ENCODE assay signal across 1 cellular context in genomic region chr1:39158330-39159086, GRCh38.
TF ChIP-seq lines count a peak whose summit lies in the region.

No MANE protein-coding gene starts in this region.

TF ChIP-seq in HepG2, 621 proteins besides CTCF, POLR2A, EP300 and RAD21 (continued from another document and continues in another):
- TF ChIP-seq ATF7 (IDR thresholded peaks at IDR 0.05), result peak; percentile 100
- peak; percentile 97 for TF ChIP-seq ATF7 (CRISPR knock-in tag; IDR thresholded peaks at IDR 0.05)
- peak; percentile 76 for TF ChIP-seq SP4 (CRISPR knock-in tag; IDR thresholded peaks at IDR 0.05)
- TF ChIP-seq ZNF709 (CRISPR knock-in tag; IDR thresholded peaks at IDR 0.05), result peak; percentile 72; the same call in 1 of the 2 replicates
- TF ChIP-seq YEATS4 (CRISPR knock-in tag; IDR thresholded peaks at IDR 0.05; ENCODE audit: borderline replicate concordance), result peak; percentile 26; the same call in 1 of the 2 replicates
- TF ChIP-seq ZNF10 (CRISPR knock-in tag; IDR thresholded peaks at IDR 0.05; ENCODE audit: borderline replicate concordance, low read depth), result no peak
- peak; percentile 11; the same call in 1 of the 2 replicates for TF ChIP-seq HMG20A (CRISPR knock-in tag; IDR thresholded peaks at IDR 0.05; ENCODE audit: borderline replicate concordance)
- TF ChIP-seq ZNF609 (CRISPR knock-in tag; IDR thresholded peaks at IDR 0.05; ENCODE audit: borderline replicate concordance), result no peak
- TF ChIP-seq ZFP90 (CRISPR knock-in tag; IDR thresholded peaks at IDR 0.05; ENCODE audit: borderline replicate concordance), result no peak
- peak; percentile 90; the same call in 1 of the 2 replicates for TF ChIP-seq TGIF2 (CRISPR knock-in tag; IDR thresholded peaks at IDR 0.05)
- TF ChIP-seq HDAC1 (CRISPR knock-in tag; IDR thresholded peaks at IDR 0.05), result peak; percentile 83
- TF ChIP-seq BHLHE40 (IDR thresholded peaks at IDR 0.05; ENCODE audit: low read length), result no peak
- TF ChIP-seq NONO (IDR thresholded peaks at IDR 0.05), result no peak
- peak; percentile 59; the same call in 1 of the 2 replicates for TF ChIP-seq NONO (CRISPR knock-in tag; conservative IDR thresholded peaks at IDR 0.05)
- no peak for TF ChIP-seq ZBTB8A (CRISPR knock-in tag; IDR thresholded peaks at IDR 0.05; ENCODE audit: borderline replicate concordance, low read depth)
- TF ChIP-seq SAP130 (CRISPR knock-in tag; IDR thresholded peaks at IDR 0.05; ENCODE audit: low read depth), result peak; percentile 94
- TF ChIP-seq AKAP8 (CRISPR knock-in tag; IDR thresholded peaks at IDR 0.05), result 0 out of 2 replicates have a peak, but pooled peaks have one; percentile 68
- TF ChIP-seq ZNF430 (CRISPR knock-in tag; IDR thresholded peaks at IDR 0.05), result 0 out of 2 replicates have a peak, but pooled peaks have one; percentile 55
- no peak for TF ChIP-seq XBP1 (CRISPR knock-in tag; IDR thresholded peaks at IDR 0.05)
- 0 out of 2 replicates have a peak, but pooled peaks have one; percentile 59 for TF ChIP-seq UBTF (CRISPR knock-in tag; IDR thresholded peaks at IDR 0.05)
- no peak for TF ChIP-seq ZNF816 (CRISPR knock-in tag; IDR thresholded peaks at IDR 0.05; ENCODE audit: borderline replicate concordance)
- TF ChIP-seq ZNF772 (CRISPR knock-in tag; IDR thresholded peaks at IDR 0.05), result peak; percentile 62; the same call in 1 of the 2 replicates
- TF ChIP-seq SNAPC2 (CRISPR knock-in tag; IDR thresholded peaks at IDR 0.05), result peak; percentile 37; the same call in 1 of the 2 replicates
- TF ChIP-seq RERE (CRISPR knock-in tag; IDR thresholded peaks at IDR 0.05; ENCODE audit: low read depth), result no peak
- TF ChIP-seq ZNF768 (CRISPR knock-in tag; IDR thresholded peaks at IDR 0.05), result no peak
- TF ChIP-seq MYC (CRISPR knock-in tag; IDR thresholded peaks at IDR 0.05; ENCODE audit: borderline replicate concordance), result peak; percentile 40; the same call in 1 of the 2 replicates
- peak; percentile 52; the same call in 1 of the 2 replicates for TF ChIP-seq ETV5 (CRISPR knock-in tag; IDR thresholded peaks at IDR 0.05; ENCODE audit: borderline replicate concordance)
- peak; percentile 96 for TF ChIP-seq MXI1 (IDR thresholded peaks at IDR 0.05; ENCODE audit: borderline replicate concordance, low read depth, low read length)
- peak; percentile 55 for TF ChIP-seq ZNF501 (CRISPR knock-in tag; IDR thresholded peaks at IDR 0.05)
- TF ChIP-seq PITX1 (CRISPR knock-in tag; IDR thresholded peaks at IDR 0.05), result peak; percentile 61; the same call in 1 of the 2 replicates
- TF ChIP-seq PPARG (CRISPR knock-in tag; conservative IDR thresholded peaks at IDR 0.05), result peak; percentile 52; the same call in 1 of the 2 replicates
- TF ChIP-seq ZNF274 (CRISPR knock-in tag; IDR thresholded peaks at IDR 0.05), result no peak
- TF ChIP-seq WIZ (CRISPR knock-in tag; IDR thresholded peaks at IDR 0.05), result peak; percentile 65; the same call in 1 of the 2 replicates
- TF ChIP-seq ZKSCAN5 (CRISPR knock-in tag; IDR thresholded peaks at IDR 0.05), result no peak
- 0 out of 2 replicates have a peak, but pooled peaks have one; percentile 7 for TF ChIP-seq ZKSCAN1 (IDR thresholded peaks at IDR 0.05; ENCODE audit: low read length)
- peak; percentile 69 for TF ChIP-seq THAP11 (CRISPR knock-in tag; IDR thresholded peaks at IDR 0.05)
- TF ChIP-seq JUN (CRISPR knock-in tag; IDR thresholded peaks at IDR 0.05), result peak; percentile 52
- TF ChIP-seq ZNF788 (CRISPR knock-in tag; IDR thresholded peaks at IDR 0.05; ENCODE audit: borderline replicate concordance), result peak; percentile 64; the same call in 1 of the 2 replicates
- peak; percentile 37 for TF ChIP-seq ISL2 (CRISPR knock-in tag; IDR thresholded peaks at IDR 0.05)
- no peak for TF ChIP-seq MATR3 (CRISPR knock-in tag; IDR thresholded peaks at IDR 0.05)
- peak; percentile 77 for TF ChIP-seq POLR2AphosphoS5 (IDR thresholded peaks at IDR 0.05; ENCODE audit: low read depth, low read length)
- no peak for TF ChIP-seq ZNF577 (CRISPR knock-in tag; IDR thresholded peaks at IDR 0.05; ENCODE audit: borderline replicate concordance, low read depth)
- 0 out of 2 replicates have a peak, but pooled peaks have one; percentile 47 for TF ChIP-seq MEIS2 (CRISPR knock-in tag; IDR thresholded peaks at IDR 0.05)
- TF ChIP-seq REPIN1 (CRISPR knock-in tag; IDR thresholded peaks at IDR 0.05; ENCODE audit: borderline replicate concordance, low read depth), result 0 out of 2 replicates have a peak, but pooled peaks have one; percentile 29
- peak; percentile 59; the same call in 1 of the 2 replicates for TF ChIP-seq PBX2 (CRISPR knock-in tag; IDR thresholded peaks at IDR 0.05)
- TF ChIP-seq ZNF576 (CRISPR knock-in tag; IDR thresholded peaks at IDR 0.05), result no peak
- peak; percentile 22; the same call in 1 of the 2 replicates for TF ChIP-seq RFX3 (CRISPR knock-in tag; IDR thresholded peaks at IDR 0.05)
- peak; percentile 58; the same call in 1 of the 2 replicates for TF ChIP-seq DRAP1 (CRISPR knock-in tag; IDR thresholded peaks at IDR 0.05)
- peak; percentile 79; the same call in 1 of the 2 replicates for TF ChIP-seq RFX5 (IDR thresholded peaks at IDR 0.05; ENCODE audit: low read depth, low read length)
- TF ChIP-seq TBX2 (CRISPR knock-in tag; IDR thresholded peaks at IDR 0.05; ENCODE audit: borderline replicate concordance), result peak; percentile 76
- TF ChIP-seq GATAD1 (CRISPR knock-in tag; IDR thresholded peaks at IDR 0.05), result peak; percentile 64; the same call in 1 of the 2 replicates
- TF ChIP-seq ZBTB43 (CRISPR knock-in tag; conservative IDR thresholded peaks at IDR 0.05), result 0 out of 2 replicates have a peak, but pooled peaks have one; percentile 18
- TF ChIP-seq HOXA5 (CRISPR knock-in tag; IDR thresholded peaks at IDR 0.05), result peak; percentile 53; the same call in 1 of the 2 replicates
- no peak for TF ChIP-seq ZNF180 (CRISPR knock-in tag; IDR thresholded peaks at IDR 0.05; ENCODE audit: borderline replicate concordance, low read depth)
- TF ChIP-seq KMT2B (CRISPR knock-in tag; IDR thresholded peaks at IDR 0.05), result peak; percentile 74; the same call in 1 of the 2 replicates
- TF ChIP-seq CREM (IDR thresholded peaks at IDR 0.05), result peak; percentile 93
- no peak for TF ChIP-seq CREM (CRISPR knock-in tag; IDR thresholded peaks at IDR 0.05)
- no peak for TF ChIP-seq CC2D1A (CRISPR knock-in tag; IDR thresholded peaks at IDR 0.05)
